2 cellular contexts compared by ENCODE assay signal in genomic region chr1:84768634-84769033, GRCh38.
TF ChIP-seq lines count a peak whose summit lies in the region.

No MANE protein-coding gene starts in this region.

TF ChIP-seq in HEK293, 187 proteins besides CTCF, POLR2A, EP300 and RAD21:
- TF ChIP-seq ZSCAN4 (tag by site-specific recombination; IDR thresholded peaks at IDR 0.05) (peak; percentile 97), ZNF645 (tag by site-specific recombination; IDR thresholded peaks at IDR 0.05) (no peak), PRDM10 (tag by site-specific recombination; IDR thresholded peaks at IDR 0.05) (no peak)

TF ChIP-seq in H1, 55 proteins besides CTCF, POLR2A, EP300 and RAD21 (continued from another document):
- TF ChIP-seq EGR1 (IDR thresholded peaks at IDR 0.05; ENCODE audit: borderline replicate concordance, low read depth, low read length) (no peak), TCF12 (IDR thresholded peaks at IDR 0.05; ENCODE audit: low read depth, low read length) (no peak), RFX5 (IDR thresholded peaks at IDR 0.05; ENCODE audit: borderline replicate concordance, low read depth, low read length) (no peak), RXRA (IDR thresholded peaks at IDR 0.05; ENCODE audit: insufficient read depth, low read depth, low read length) (no peak), CBX8 (IDR thresholded peaks at IDR 0.05; ENCODE audit: borderline replicate concordance, low read depth, low read length) (no peak), BRCA1 (IDR thresholded peaks at IDR 0.05; ENCODE audit: low read depth, low read length) (no peak), ATF3 (IDR thresholded peaks at IDR 0.05; ENCODE audit: insufficient read depth, low read depth, low read length) (no peak)
